8 cellular contexts compared by ENCODE assay signal in genomic region chr19:48954595-48955307, GRCh38. TPM values are rescaled to one million over a fixed set of nuclear protein-coding genes. Genes with fewer than 3 reads are reported as not detected.
DNase-seq lines count a peak whose midpoint lies in the region; ATAC-seq and TF ChIP-seq lines count a peak whose summit lies in the region.

BAX (plus strand) TSS chr19:48954875; CDS start chr19:48954929, 54 bp downstream.

- peak within 1 kb of the TSS; percentile 85 to 90 for H3K27ac Mint-ChIP-seq in natural killer cell treated with Interleukin-12 subunit alpha and Interleukin-12 subunit beta and Interleukin-15 and Interleukin-18, amount 100 ng/mL, for 72 hours

- H3K9me3 Mint-ChIP-seq in natural killer cell treated with Interleukin-12 subunit alpha and Interleukin-12 subunit beta and Interleukin-15 and Interleukin-18, amount 100 ng/mL, for 72 hours, result no peaks in the 10 kb centered on the region

- no peaks in the 10 kb centered on the region for H3K36me3 Mint-ChIP-seq in natural killer cell treated with Interleukin-12 subunit alpha and Interleukin-12 subunit beta and Interleukin-15 and Interleukin-18, amount 100 ng/mL, for 72 hours

- H3K4me3 Mint-ChIP-seq in natural killer cell treated with Interleukin-12 subunit alpha and Interleukin-12 subunit beta and Interleukin-15 and Interleukin-18, amount 100 ng/mL, for 72 hours, result peak within 1 kb of the TSS; percentile 90

- ATAC-seq in natural killer cell treated with Interleukin-12 subunit alpha and Interleukin-12 subunit beta and Interleukin-15 and Interleukin-18, amount 100 ng/mL, for 72 hours, result peak; percentile 91 to 92

- TF ChIP-seq POLR2A in Raji (IDR thresholded peaks at IDR 0.05; ENCODE audit: insufficient read depth, low read depth, low read length), result peak; percentile 88

- H3K4me1 Mint-ChIP-seq in natural killer cell treated with Interleukin-12 subunit alpha and Interleukin-12 subunit beta and Interleukin-15 and Interleukin-18, amount 100 ng/mL, for 72 hours (ENCODE audit: low read depth in 2 of 2), result peaks cover 16 to 24% of the 10 kb centered on the region in 2 donors

- no peaks in the 10 kb centered on the region for H3K27me3 Mint-ChIP-seq in natural killer cell treated with Interleukin-12 subunit alpha and Interleukin-12 subunit beta and Interleukin-15 and Interleukin-18, amount 100 ng/mL, for 72 hours

- DNase-seq in EL (peak; percentile 97), GOT3 (lab: John Stamatoyannopoulos, UW) (peak; percentile 79), LoVo (ENCODE audit: low spot score) (peak; percentile 95), fibroblast of peridontal ligament (ENCODE audit: extremely low read depth) (peak; percentile 93)
- peak; percentile 88 for DNase-seq in activated T-helper 9 cell treated with anti-CD3 and anti-CD28 coated beads, Interleukin-2, amount 50 U/mL, for 16 hours (ENCODE audit: low read depth)
- peak; percentile 96 for DNase-seq in natural killer cell treated with Interleukin-12 subunit alpha and Interleukin-12 subunit beta and Interleukin-15 and Interleukin-18, amount 100 ng/mL, for 72 hours (ENCODE audit: low spot score)
- DNase-seq in stimulated activated naive CD4-positive, alpha-beta T cell treated with Interleukin-2 at 50 U/mL for 16 hours (lab: John Stamatoyannopoulos, UW), result peak; percentile 88

RNA-seq across cellular contexts. Expression of gene BAX, which starts in this region (rescaled TPM):
- 100 to 1,000 TPM; 203 to 305 TPM for total RNA-seq in natural killer cell treated with Interleukin-12 subunit alpha and Interleukin-12 subunit beta and Interleukin-15 and Interleukin-18, amount 100 ng/mL, for 72 hours

Comparison
In these comparisons a context has a peak if more than half of its experiments do, and no peak if none do; other contexts are left out.
1. Peak in every context shown above with its lines: DNase-seq and ATAC-seq.